Comparison of ENCODE assay signal across 1 cellular context in the genomic region with DNA sequence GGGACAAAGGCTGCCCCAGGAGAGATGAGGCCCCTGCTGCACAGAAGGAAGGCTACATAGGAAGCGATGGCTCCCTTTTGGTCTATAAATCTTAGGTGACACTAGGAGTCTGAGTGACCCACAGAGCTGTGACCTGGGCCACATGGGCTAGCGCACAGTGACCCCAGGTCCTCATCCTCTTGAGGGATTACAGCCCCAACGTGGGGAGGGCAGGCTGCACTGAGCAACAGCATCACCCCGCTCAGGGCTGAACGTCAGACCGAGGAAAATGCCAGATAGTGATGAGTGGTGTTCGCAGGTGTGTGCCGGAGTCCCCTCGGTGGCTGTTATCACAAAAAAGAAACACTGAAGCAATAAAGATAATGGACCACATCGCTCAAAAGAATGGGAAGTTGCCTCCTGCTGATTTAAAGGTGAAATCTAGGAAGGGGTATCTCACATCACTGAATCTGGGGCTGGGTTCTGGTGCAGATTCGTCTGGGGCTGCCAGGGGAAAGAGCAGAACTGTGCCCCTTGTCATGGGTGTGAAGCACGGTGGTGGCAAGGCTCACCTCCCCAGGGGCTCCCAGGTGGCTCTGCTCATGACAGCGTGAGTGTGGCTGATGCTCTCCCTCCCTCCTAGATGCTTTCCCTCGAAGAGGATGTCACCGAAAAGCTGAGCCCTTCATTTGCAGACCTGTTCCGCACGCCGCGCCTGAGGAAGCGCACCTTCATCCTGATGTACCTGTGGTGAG.
TF ChIP-seq lines count a peak whose summit lies in the region.

No MANE protein-coding gene starts in this region.

TF ChIP-seq in HepG2, 621 proteins besides CTCF, POLR2A, EP300 and RAD21 (continued from another document):
- TF ChIP-seq, protein P1, sequence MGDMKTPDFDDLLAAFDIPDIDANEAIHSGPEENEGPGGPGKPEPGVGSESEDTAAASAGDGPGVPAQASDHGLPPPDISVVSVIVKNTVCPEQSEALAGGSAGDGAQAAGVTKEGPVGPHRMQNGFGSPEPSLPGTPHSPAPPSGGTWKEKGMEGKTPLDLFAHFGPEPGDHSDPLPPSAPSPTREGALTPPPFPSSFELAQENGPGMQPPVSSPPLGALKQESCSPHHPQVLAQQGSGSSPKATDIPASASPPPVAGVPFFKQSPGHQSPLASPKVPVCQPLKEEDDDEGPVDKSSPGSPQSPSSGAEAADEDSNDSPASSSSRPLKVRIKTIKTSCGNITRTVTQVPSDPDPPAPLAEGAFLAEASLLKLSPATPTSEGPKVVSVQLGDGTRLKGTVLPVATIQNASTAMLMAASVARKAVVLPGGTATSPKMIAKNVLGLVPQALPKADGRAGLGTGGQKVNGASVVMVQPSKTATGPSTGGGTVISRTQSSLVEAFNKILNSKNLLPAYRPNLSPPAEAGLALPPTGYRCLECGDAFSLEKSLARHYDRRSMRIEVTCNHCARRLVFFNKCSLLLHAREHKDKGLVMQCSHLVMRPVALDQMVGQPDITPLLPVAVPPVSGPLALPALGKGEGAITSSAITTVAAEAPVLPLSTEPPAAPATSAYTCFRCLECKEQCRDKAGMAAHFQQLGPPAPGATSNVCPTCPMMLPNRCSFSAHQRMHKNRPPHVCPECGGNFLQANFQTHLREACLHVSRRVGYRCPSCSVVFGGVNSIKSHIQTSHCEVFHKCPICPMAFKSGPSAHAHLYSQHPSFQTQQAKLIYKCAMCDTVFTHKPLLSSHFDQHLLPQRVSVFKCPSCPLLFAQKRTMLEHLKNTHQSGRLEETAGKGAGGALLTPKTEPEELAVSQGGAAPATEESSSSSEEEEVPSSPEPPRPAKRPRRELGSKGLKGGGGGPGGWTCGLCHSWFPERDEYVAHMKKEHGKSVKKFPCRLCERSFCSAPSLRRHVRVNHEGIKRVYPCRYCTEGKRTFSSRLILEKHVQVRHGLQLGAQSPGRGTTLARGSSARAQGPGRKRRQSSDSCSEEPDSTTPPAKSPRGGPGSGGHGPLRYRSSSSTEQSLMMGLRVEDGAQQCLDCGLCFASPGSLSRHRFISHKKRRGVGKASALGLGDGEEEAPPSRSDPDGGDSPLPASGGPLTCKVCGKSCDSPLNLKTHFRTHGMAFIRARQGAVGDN (CRISPR knock-in tag; IDR thresholded peaks at IDR 0.05): 0 out of 2 replicates have a peak, but pooled peaks have one; percentile 32
- 0 out of 2 replicates have a peak, but pooled peaks have one; percentile 28 for TF ChIP-seq PHF20 (CRISPR knock-in tag; IDR thresholded peaks at IDR 0.05)
